In genomic region chr17:79324219-79324618, GRCh38 we compare ENCODE assay signal across 19 cellular contexts.
DNase-seq lines count a peak whose midpoint lies in the region; ATAC-seq and TF ChIP-seq lines count a peak whose summit lies in the region.
"Had no signal": no experiment of that assay in that cellular context is flagged by ENCODE, and none has a peak within 500 bp of the region (broad histone marks: within the 10 kb centered on the region; RNA-seq: fewer than 3 reads in every experiment).

No MANE protein-coding gene starts in this region.

- H3K36me3 ChIP-seq in RWPE2 (ENCODE audit: low read depth) (no peaks in the 10 kb centered on the region), osteoblast (ENCODE audit: insufficient read depth, low read length) (no peaks in the 10 kb centered on the region)

- TF ChIP-seq CTCF in RWPE2 (IDR thresholded peaks at IDR 0.05; ENCODE audit: poor library complexity, severe bottlenecking) (no peak), osteoblast (IDR thresholded peaks at IDR 0.05; ENCODE audit: extremely low read depth, low read depth, low read length) (no peak)

- DNase-seq in DMS 273 (lab: John Stamatoyannopoulos, UW; ENCODE audit: unreplicated experiment) = peak; percentile 58
- DNase-seq in DMS 273 treated with DMSO at 0.1 percent for 48 hours (lab: John Stamatoyannopoulos, UW) = no peak
- peak; percentile 70 for DNase-seq in NCI-H1694 (lab: John Stamatoyannopoulos, UW)
- peak; percentile 31 for DNase-seq in RWPE2 (ENCODE audit: low spot score)
- peak; percentile 63 for DNase-seq in osteoblast (ENCODE audit: insufficient read length, low spot score, missing footprints)
- DNase-seq in cardiac septum (ENCODE audit: low spot score) = no peak
- DNase-seq: AML-193; CD4-positive, alpha-beta T cell; DMS53; GDM1; GOT3; H7; HFFc6; IMR-90 had no signal

- no peaks in the 10 kb centered on the region for H3K79me2 ChIP-seq in osteoblast (ENCODE audit: insufficient read depth, low read length)

- no peaks in the 10 kb centered on the region for H3K4me1 ChIP-seq in RWPE2 (ENCODE audit: insufficient read depth, poor library complexity, severe bottlenecking)
- H3K4me1 ChIP-seq in osteoblast (ENCODE audit: insufficient read depth, low read length) = no peaks in the 10 kb centered on the region
- H3K4me1 ChIP-seq: A549 had no signal

- H2AFZ ChIP-seq in osteoblast (ENCODE audit: low read length) = no peak overlapping the region

- H3K9me3 ChIP-seq in RWPE2 (ENCODE audit: severe bottlenecking) (no peaks in the 10 kb centered on the region), osteoblast (ENCODE audit: low read depth, low read length) (no peaks in the 10 kb centered on the region)
- H3K9me3 ChIP-seq: A549 had no signal

- H3K27me3 ChIP-seq in RWPE2 (ENCODE audit: insufficient read depth, poor library complexity, severe bottlenecking) (peaks cover 78% of the 10 kb centered on the region), osteoblast (ENCODE audit: insufficient read depth, low read length) (no peaks in the 10 kb centered on the region)

- H4K20me1 ChIP-seq in osteoblast (ENCODE audit: insufficient read depth, low read length) = no peaks in the 10 kb centered on the region

- no peak for ATAC-seq in RWPE2 (ENCODE audit: low read depth)
- no peak for ATAC-seq in SK-N-SH treated with all-trans-retinoic acid at 6 μM for 48 hours
- ATAC-seq: A549, HCT116 had no signal

- H3K4me3 ChIP-seq in RWPE2 (ENCODE audit: severe bottlenecking) (no peak overlapping the region), osteoblast (ENCODE audit: insufficient read depth, low read length) (no peak overlapping the region)
- H3K4me3 ChIP-seq: A549 had no signal

- intact Hi-C loops in cardiac septum (cut with DNase I) = no loop called here

- H3K27ac ChIP-seq in RWPE2 (ENCODE audit: poor library complexity, severe bottlenecking) (no peak overlapping the region), osteoblast (ENCODE audit: low read depth, low read length) (no peak overlapping the region)
- H3K27ac ChIP-seq: 22Rv1, A549, C4-2B had no signal

- no peak overlapping the region for H3K4me2 ChIP-seq in osteoblast (ENCODE audit: insufficient read depth, low read length)
- H3K4me2 ChIP-seq: A549 had no signal

TF ChIP-seq in SK-N-SH treated with all-trans-retinoic acid at 6 μM for 48 hours, 23 proteins besides CTCF, POLR2A, EP300 and RAD21:
- no peak for TF ChIP-seq CSRNP3 (CRISPR knock-in tag; IDR thresholded peaks at IDR 0.05)
- TF ChIP-seq ZNF8 (CRISPR knock-in tag; IDR thresholded peaks at IDR 0.05) = no peak
- TF ChIP-seq POU6F1 (CRISPR knock-in tag; IDR thresholded peaks at IDR 0.05; ENCODE audit: borderline replicate concordance, low read depth) = no peak
- no peak for TF ChIP-seq PATZ1 (CRISPR knock-in tag; IDR thresholded peaks at IDR 0.05; ENCODE audit: borderline replicate concordance)
- TF ChIP-seq ARNTL (CRISPR knock-in tag; IDR thresholded peaks at IDR 0.05; ENCODE audit: borderline replicate concordance, low read depth) = no peak
- TF ChIP-seq ESRRG (CRISPR knock-in tag; IDR thresholded peaks at IDR 0.05) = no peak
- no peak for TF ChIP-seq RARB (CRISPR knock-in tag; IDR thresholded peaks at IDR 0.05)
- no peak for TF ChIP-seq ZNF70 (CRISPR knock-in tag; IDR thresholded peaks at IDR 0.05)
- TF ChIP-seq ZC3H10 (CRISPR knock-in tag; IDR thresholded peaks at IDR 0.05) = no peak
- TF ChIP-seq GLIS3 (CRISPR knock-in tag; IDR thresholded peaks at IDR 0.05) = no peak
- no peak for TF ChIP-seq TCF4 (CRISPR knock-in tag; IDR thresholded peaks at IDR 0.05; ENCODE audit: borderline replicate concordance)
- TF ChIP-seq ZFP30 (CRISPR knock-in tag; IDR thresholded peaks at IDR 0.05) = no peak
- no peak for TF ChIP-seq OSR1 (CRISPR knock-in tag; IDR thresholded peaks at IDR 0.05)
- TF ChIP-seq TSHZ2 (CRISPR knock-in tag; IDR thresholded peaks at IDR 0.05) = no peak
- no peak for TF ChIP-seq PPARA (CRISPR knock-in tag; IDR thresholded peaks at IDR 0.05; ENCODE audit: borderline replicate concordance)
- TF ChIP-seq ZNF565 (CRISPR knock-in tag; conservative IDR thresholded peaks at IDR 0.05; ENCODE audit: low read depth) = no peak
- TF ChIP-seq SNAI2 (CRISPR knock-in tag; IDR thresholded peaks at IDR 0.05) = no peak

Comparison
In these comparisons a context has a peak if more than half of its experiments do, and no peak if none do; other contexts are left out.
1. DNase-seq: peak in DMS 273 (single experiment), NCI-H1694 (single experiment), RWPE2 (single experiment) and osteoblast (single experiment); none in DMS 273 treated with DMSO at 0.1 percent for 48 hours (single experiment) and cardiac septum (single experiment).